In genomic region chr7:18390523-18390907, GRCh38 we compare ENCODE assay signal across 12 cellular contexts.
DNase-seq lines count a peak whose midpoint lies in the region; ATAC-seq and TF ChIP-seq lines count a peak whose summit lies in the region.
"Had no signal": no experiment of that assay in that cellular context is flagged by ENCODE, and none has a peak within 500 bp of the region (broad histone marks: within the 10 kb centered on the region; RNA-seq: fewer than 3 reads in every experiment).

No MANE protein-coding gene starts in this region.

- TF ChIP-seq CTCF in brain microvascular endothelial cell (IDR thresholded peaks at IDR 0.05; ENCODE audit: low read depth, low read length, missing control alignments) (no peak), suprapubic skin (IDR thresholded peaks at IDR 0.05) (no peak), RWPE1 (conservative IDR thresholded peaks at IDR 0.05; ENCODE audit: low read depth) (no peak)

- POLR2A ChIA-PET in RWPE1 (lab: Yijun Ruan, JAX; ENCODE audit: low non-redundant PET), result no interaction called here

- H3K4me1 ChIP-seq in suprapubic skin, result peaks cover 11% of the 10 kb centered on the region
- H3K4me1 ChIP-seq: foreskin keratinocyte had no signal

- no peaks in the 10 kb centered on the region for H3K27me3 ChIP-seq in brain microvascular endothelial cell (replicated peaks)
- no peaks in the 10 kb centered on the region for H3K27me3 ChIP-seq in suprapubic skin
- H3K27me3 ChIP-seq: foreskin keratinocyte had no signal

- no peak for TF ChIP-seq POLR2A in suprapubic skin (IDR thresholded peaks at IDR 0.05)

- H3K27ac ChIP-seq in brain microvascular endothelial cell, result peak overlapping the region; percentile 68
- H3K27ac ChIP-seq in suprapubic skin, result peak overlapping the region; percentile 35
- no peak overlapping the region for H3K27ac ChIP-seq in RWPE1
- H3K27ac ChIP-seq: foreskin keratinocyte had no signal

- H3K36me3 ChIP-seq in brain microvascular endothelial cell (replicated peaks), result no peaks in the 10 kb centered on the region
- H3K36me3 ChIP-seq in suprapubic skin, result no peaks in the 10 kb centered on the region

- WGBS in suprapubic skin, result 69% methylated on average over 3 of the region's 3 CpGs

- in situ Hi-C loops in brain microvascular endothelial cell (cut with HindIII; ENCODE audit: low pct_ligation_motif_present, low sequenced_read_pairs), result no loop called here

- ATAC-seq in GM19372 (IDR thresholded peaks at IDR 0.05; ENCODE audit: low read depth, unreplicated experiment) (peak; percentile 35), HG03039 (IDR thresholded peaks at IDR 0.05; ENCODE audit: unreplicated experiment) (peak; percentile 30), GM21528 (IDR thresholded peaks at IDR 0.05; ENCODE audit: low FRiP score, unreplicated experiment) (no peak)
- ATAC-seq: foreskin keratinocyte, left colon, Panc1 had no signal

- DNase-seq in brain microvascular endothelial cell (no peak), suprapubic skin (ENCODE audit: low spot score in 2 of 2) (no peak), C1 segment of cervical spinal cord (lab: John Stamatoyannopoulos, UW) (no peak), ecto neural progenitor cell (ENCODE audit: low spot score) (no peak), RWPE1 (ENCODE audit: low spot score) (no peak)
- DNase-seq: DMS79 treated with DMSO at 0.1 percent for 48 hours, foreskin keratinocyte, left colon had no signal

- H3K4me3 ChIP-seq in brain microvascular endothelial cell (ENCODE audit: low read depth, low read length) (no peak overlapping the region), suprapubic skin (no peak overlapping the region)

- no peak for TF ChIP-seq EP300 in suprapubic skin (IDR thresholded peaks at IDR 0.05)

- CTCF ChIA-PET in RWPE1 (lab: Yijun Ruan, JAX), result no interaction called here

- no peaks in the 10 kb centered on the region for H3K9me3 ChIP-seq in suprapubic skin
